18 cellular contexts compared by ENCODE assay signal in genomic region chr9:130632081-130632710, GRCh38. TPM values are rescaled to one million over a fixed set of nuclear protein-coding genes. Genes with fewer than 3 reads are reported as not detected.
A peak's percentile ranks its signal among the peaks of the same experiment; 100 is the strongest.
DNase-seq lines count a peak whose midpoint lies in the region; ATAC-seq and TF ChIP-seq lines count a peak whose summit lies in the region.
"Had no signal": no experiment of that assay in that cellular context is flagged by ENCODE, and none has a peak within 500 bp of the region (broad histone marks: within the 10 kb centered on the region; RNA-seq: fewer than 3 reads in every experiment).

No MANE protein-coding gene starts in this region.

- TF ChIP-seq CTCF in WERI-Rb-1 (IDR thresholded peaks at IDR 0.05; ENCODE audit: low read depth, low read length): no peak

- H2BK5ac ChIP-seq in neuronal stem cell (ENCODE audit: low read length): no peak overlapping the region

- H3K4me1 ChIP-seq in neuronal stem cell (ENCODE audit: control insufficient read depth in 2 of 2, insufficient read depth in 1 of 2, low read depth in 1 of 2, low read length in 2 of 2): peaks cover 4 to 13% of the 10 kb centered on the region in 2 donors
- H3K4me1 ChIP-seq: BLaER1 treated with 17β-estradiol and CSF1 and Interleukin-3, amounts not matched to agents 10 nM and 100 nM had no signal

- no peak overlapping the region for H3K23ac ChIP-seq in neuronal stem cell (ENCODE audit: low read depth, low read length, poor library complexity)

- peaks cover 37% of the 10 kb centered on the region for H3K36me3 ChIP-seq in H7 (replicated peaks; ENCODE audit: control insufficient read depth, insufficient read depth, low read length)
- H3K36me3 ChIP-seq in WERI-Rb-1: peaks cover 97% of the 10 kb centered on the region
- H3K36me3 ChIP-seq in neuronal stem cell (replicated peaks in 1 of 2; ENCODE audit: control insufficient read depth in 2 of 2, insufficient read depth in 2 of 2, low read length in 2 of 2): peaks cover 54 to 87% of the 10 kb centered on the region in 2 donors

- H3K4me3 ChIP-seq in H7 (ENCODE audit: insufficient read depth, low read depth, low read length) (no peak overlapping the region), WERI-Rb-1 (ENCODE audit: low read depth, low read length) (no peak overlapping the region), neuronal stem cell (ENCODE audit: low read length in 2 of 2) (no peak overlapping the region)
- H3K4me3 ChIP-seq: BLaER1 treated with 17β-estradiol and CSF1 and Interleukin-3, amounts not matched to agents 10 nM and 100 nM; GM12878; GM23248 had no signal

- H3K14ac ChIP-seq in neuronal stem cell (ENCODE audit: low read length): no peak overlapping the region

- no peak overlapping the region for H2BK120ac ChIP-seq in neuronal stem cell (ENCODE audit: low read depth, low read length)

- H3K4me2 ChIP-seq in neuronal stem cell (ENCODE audit: insufficient read depth, low read length, poor library complexity, severe bottlenecking): no peak overlapping the region
- H3K4me2 ChIP-seq: BLaER1 treated with 17β-estradiol and CSF1 and Interleukin-3, amounts not matched to agents 10 nM and 100 nM had no signal

- ATAC-seq in GM21360 (IDR thresholded peaks at IDR 0.05; ENCODE audit: unreplicated experiment): no peak
- ATAC-seq: GM12878, HCT116 had no signal

- WGBS in neuronal stem cell (ENCODE audit: extremely low coverage in 2 of 2, insufficient read length in 2 of 2, insufficient replicate concordance in 1 of 2), 2 donors: no CpG with 5 or more reads among the region's 13 CpGs

- no peak overlapping the region for H2BK12ac ChIP-seq in neuronal stem cell (ENCODE audit: low read length)

- no peak overlapping the region for H4K8ac ChIP-seq in neuronal stem cell (ENCODE audit: low read depth, low read length)

- peak; percentile 57 for DNase-seq in activated effector memory CD4-positive, alpha-beta T cell treated with anti-CD3 and anti-CD28 coated beads, Interleukin-2, amount 50 U/mL, for 16 hours
- no peak for DNase-seq in activated effector memory CD4-positive, alpha-beta T cell treated with Interleukin-2 at 50 U/mL for 16 hours
- DNase-seq in H7 (peak; percentile 51), WERI-Rb-1 (no peak), neuronal stem cell (ENCODE audit: low spot score) (no peak)
- no peak for DNase-seq in stimulated activated naive CD4-positive, alpha-beta T cell treated with Interleukin-2 at 50 U/mL for 16 hours (lab: John Stamatoyannopoulos, UW)
- no peak for DNase-seq in stimulated activated naive CD4-positive, alpha-beta T cell (lab: John Stamatoyannopoulos, UW)
- DNase-seq: 8988T; ACHN; Calu3; CD4-positive, CD25-positive, alpha-beta regulatory T cell; DMS79; GM23248 had no signal

- no peak overlapping the region for H2AK5ac ChIP-seq in neuronal stem cell (ENCODE audit: low read depth, low read length)

- H3K9me3 ChIP-seq in WERI-Rb-1 (ENCODE audit: severe bottlenecking) (no peaks in the 10 kb centered on the region), neuronal stem cell (replicated peaks in 1 of 2; ENCODE audit: control insufficient read depth in 2 of 2, insufficient read depth in 1 of 2, low read depth in 1 of 2, low read length in 2 of 2) (no peaks in the 10 kb centered on the region)
- H3K9me3 ChIP-seq: BLaER1 treated with 17β-estradiol and CSF1 and Interleukin-3, amounts not matched to agents 10 nM and 100 nM had no signal

- peaks cover 10% of the 10 kb centered on the region for H3K79me1 ChIP-seq in neuronal stem cell (ENCODE audit: low read depth, low read length)

- H3K4ac ChIP-seq in neuronal stem cell (ENCODE audit: low read length): no peak overlapping the region

- no peak overlapping the region for H3K18ac ChIP-seq in neuronal stem cell (ENCODE audit: low read length)

- no peaks in the 10 kb centered on the region for H3K27me3 ChIP-seq in H7 (ENCODE audit: control insufficient read depth, insufficient read depth, low read length)
- H3K27me3 ChIP-seq in WERI-Rb-1 (ENCODE audit: insufficient read depth, low read depth, severe bottlenecking): no peaks in the 10 kb centered on the region
- H3K27me3 ChIP-seq in neuronal stem cell (ENCODE audit: control insufficient read depth in 3 of 3, insufficient read depth in 3 of 3, low read depth in 1 of 3, low read length in 3 of 3): no peaks in the 10 kb centered on the region
- H3K27me3 ChIP-seq: BLaER1 treated with 17β-estradiol and CSF1 and Interleukin-3, amounts not matched to agents 10 nM and 100 nM had no signal

- H3K27ac ChIP-seq in WERI-Rb-1 (peak overlapping the region; percentile 11; the same call in 1 of the 2 replicates), neuronal stem cell (replicated peaks; ENCODE audit: low read length) (no peak overlapping the region)
- H3K27ac ChIP-seq: BLaER1 treated with 17β-estradiol and CSF1 and Interleukin-3, amounts not matched to agents 10 nM and 100 nM; GM23248 had no signal

- no peak overlapping the region for H4K91ac ChIP-seq in neuronal stem cell (ENCODE audit: low read depth, low read length, poor library complexity)

- no peak overlapping the region for H2AFZ ChIP-seq in neuronal stem cell (ENCODE audit: low read length)
- H2AFZ ChIP-seq: GM23248 had no signal

- H3K9ac ChIP-seq in neuronal stem cell (ENCODE audit: low read depth, low read length, poor library complexity): peak overlapping the region; percentile 66
- H3K9ac ChIP-seq: BLaER1 treated with 17β-estradiol and CSF1 and Interleukin-3, amounts not matched to agents 10 nM and 100 nM; GM23248 had no signal

- H2BK15ac ChIP-seq in neuronal stem cell (ENCODE audit: low read length): no peak overlapping the region

RNA-seq across cellular contexts. Expression of gene PRDM12, which starts 32.2 kb away (rescaled TPM):
- total RNA-seq in H7 (2014; rRNA removed; shearing (Covaris generic)): 0.11 and 0.31 TPM in 2 replicates
- polyA plus RNA-seq in neuronal stem cell (2013, experiment 1 of 2): 0.22 TPM
- 0.15 TPM for polyA plus RNA-seq in neuronal stem cell (2013, experiment 2 of 2)
- total RNA-seq: Calu3; CD4-positive, CD25-positive, alpha-beta regulatory T cell; G401; GM12878; GM23248 had no signal
- polyA plus RNA-seq: GM12878, GM23248 had no signal

RNA-seq across cellular contexts. Expression of gene FUBP3, which starts 52.8 kb away (rescaled TPM):
- 43.9 and 56.0 TPM in 2 replicates for total RNA-seq in H7 (2014; rRNA removed; shearing (Covaris generic))
- polyA plus RNA-seq in neuronal stem cell (2013, experiment 1 of 2): 34.2 TPM
- 35.1 TPM for polyA plus RNA-seq in neuronal stem cell (2013, experiment 2 of 2)

Comparison
In these comparisons a context has a peak if more than half of its experiments do, and no peak if none do; other contexts are left out.
1. DNase-seq: peak in activated effector memory CD4-positive, alpha-beta T cell treated with anti-CD3 and anti-CD28 coated beads, Interleukin-2, amount 50 U/mL, for 16 hours (single experiment) and H7 (single experiment); none in activated effector memory CD4-positive, alpha-beta T cell treated with Interleukin-2 at 50 U/mL for 16 hours (single experiment), WERI-Rb-1 (single experiment), neuronal stem cell (single experiment), stimulated activated naive CD4-positive, alpha-beta T cell treated with Interleukin-2 at 50 U/mL for 16 hours (single experiment) and stimulated activated naive CD4-positive, alpha-beta T cell (0 of 6).